8 cellular contexts compared by ENCODE assay signal in genomic region chr10:101032637-101033201, GRCh38. TPM values are rescaled to one million over a fixed set of nuclear protein-coding genes. Genes with fewer than 3 reads are reported as not detected.
DNase-seq lines count a peak whose midpoint lies in the region; ATAC-seq, FAIRE-seq and TF ChIP-seq lines count a peak whose summit lies in the region.

No MANE protein-coding gene starts in this region.

- peak overlapping the region; percentile 95 for H3K27ac Mint-ChIP-seq in T-helper 17 cell

- no peaks in the 10 kb centered on the region for H4K20me1 ChIP-seq in K562 (replicated peaks; ENCODE audit: control insufficient read depth, insufficient read depth, low read length)

- H3K9me3 ChIP-seq in T-helper 17 cell (ENCODE audit: control insufficient read depth, low read length, poor library complexity, severe bottlenecking): no peaks in the 10 kb centered on the region
- no peaks in the 10 kb centered on the region for H3K9me3 ChIP-seq in K562 (replicated peaks; ENCODE audit: control insufficient read depth, insufficient read depth, low read depth, low read length)
- H3K9me3 ChIP-seq in iPS-18a (ENCODE audit: control insufficient read depth, low read depth, low read length): no peaks in the 10 kb centered on the region

- intact Hi-C loops in K562 (cut with micrococcal nuclease): loop anchor here (5.0 to 10.0 kb wide), 2 partner anchors 35 to 412 kb away; no protein-coding TSS in a partner anchor

- no peaks in the 10 kb centered on the region for H3K79me2 ChIP-seq in K562 (ENCODE audit: control insufficient read depth, insufficient read depth, low read length)

- in situ Hi-C loops in K562 (cut with MboI): no loop called here

- peaks cover 3% of the 10 kb centered on the region for H3K36me3 Mint-ChIP-seq in T-helper 17 cell (ENCODE audit: low read depth)

- TF ChIP-seq POLR2A in K562 (conservative IDR thresholded peaks at IDR 0.05): no peak

- CTCF ChIA-PET in K562 (lab: Yijun Ruan, JAX; ENCODE audit: low intra/inter-chr PET ratio): no interaction called here

- no peaks in the 10 kb centered on the region for H3K9me1 ChIP-seq in K562 (ENCODE audit: control insufficient read depth, insufficient read depth, low read length)

- H3K4me2 ChIP-seq in K562 (ENCODE audit: insufficient read depth, low read length): peak overlapping the region; percentile 57

- WGBS in K562 (ENCODE audit: insufficient coverage, low coverage, missing lambda C conversion rate): 7% methylated on average over 5 of the region's 6 CpGs

- H3K4me3 Mint-ChIP-seq in T-helper 17 cell: peak overlapping the region; percentile 97

- peaks cover 26% of the 10 kb centered on the region for H3K4me1 Mint-ChIP-seq in T-helper 17 cell

- no TSS peak for BruUV-seq in K562 (replicated peaks; lab: Mats Ljungman, UMichigan)

- POLR2A ChIA-PET in K562 (lab: Yijun Ruan, JAX): interaction anchor here (1.0 kb wide), 1 partner anchor 10 kb away, joined by 4 read pairs; no protein-coding TSS in a partner anchor

- TF ChIP-seq RAD21 in K562 (CRISPR knock-in tag; conservative IDR thresholded peaks at IDR 0.05 in 1 of 2, IDR thresholded peaks at IDR 0.05 in 1 of 2): no peak

- H3K27ac ChIP-seq in K562 (ENCODE audit: extremely low read depth, low read depth, low read length): no peak overlapping the region
- no peak overlapping the region for H3K27ac ChIP-seq in iPS-18a (ENCODE audit: low read length)

- H2AFZ ChIP-seq in K562 (ENCODE audit: low read depth, low read length): peak overlapping the region; percentile 34; the same call in 1 of the 2 replicates

- no peak for TF ChIP-seq CTCF in K562 (IDR thresholded peaks at IDR 0.05 in 2 of 3, conservative IDR thresholded peaks at IDR 0.05 in 1 of 3; ENCODE audit: insufficient read depth in 2 of 3, low read depth in 1 of 3, low read length in 3 of 3)

- H3K4me1 ChIP-seq in K562 (replicated peaks in 1 of 2; ENCODE audit: control insufficient read depth in 2 of 2, insufficient read depth in 2 of 2, low read length in 2 of 2) (peaks cover 12 to 45% of the 10 kb centered on the region in 2 experiments), iPS-18a (ENCODE audit: control insufficient read depth, low read depth, low read length) (peaks cover 22% of the 10 kb centered on the region)

- TF ChIP-seq EP300 in K562 (IDR thresholded peaks at IDR 0.05; ENCODE audit: low read length): no peak

- ATAC-seq in HG03432 (IDR thresholded peaks at IDR 0.05; ENCODE audit: unreplicated experiment) (peak; percentile 24), T-helper 17 cell (peak; percentile 14), K562 (no peak), HG03469 (IDR thresholded peaks at IDR 0.05; ENCODE audit: unreplicated experiment) (no peak), HG03108 (IDR thresholded peaks at IDR 0.05; ENCODE audit: unreplicated experiment) (no peak)

- H3K27me3 Mint-ChIP-seq in T-helper 17 cell: peaks cover 7% of the 10 kb centered on the region

- H3K36me3 ChIP-seq in K562 (ENCODE audit: control insufficient read depth, insufficient read depth, low read length) (no peaks in the 10 kb centered on the region), iPS-18a (ENCODE audit: control insufficient read depth, low read depth, low read length) (no peaks in the 10 kb centered on the region)

- H3K4me3 ChIP-seq in K562 (no peak overlapping the region), iPS-18a (ENCODE audit: low read length) (peak overlapping the region; percentile 69), skeletal muscle cell (ENCODE audit: low read depth, low read length) (peak overlapping the region; percentile 68)

- peak; percentile 6 for FAIRE-seq in K562 (lab: Jason Lieb, UNC)

- H3K27me3 ChIP-seq in K562 (ENCODE audit: control insufficient read depth in 2 of 2, insufficient read depth in 2 of 2, low read length in 2 of 2) (peaks cover under 1 to 4% of the 10 kb centered on the region in 2 experiments; a peak in 4 of 5 replicates), iPS-18a (ENCODE audit: control insufficient read depth, insufficient read depth, low read length) (peaks cover 73% of the 10 kb centered on the region)

- peak; percentile 23 for DNase-seq in COLO668 (lab: John Stamatoyannopoulos, UW; ENCODE audit: unreplicated experiment)
- peak in 1 of 3 donors; percentile 40 for DNase-seq in T-helper 17 cell
- DNase-seq in K562 (ENCODE audit: extremely low read depth in 1 of 4, low spot score in 3 of 4): peak in 1 of 4 experiments; percentile 42
- DNase-seq in skeletal muscle cell (ENCODE audit: low read depth): peak; percentile 60

- H3K9ac ChIP-seq in K562 (ENCODE audit: insufficient read depth in 1 of 2, low read depth in 2 of 2, low read length in 2 of 2) (peak overlapping the region in 1 of 2 experiments; percentile 32; a peak in 1 of 4 replicates), iPS-18a (ENCODE audit: low read length) (no peak overlapping the region)

RNA-seq across cellular contexts. Expression of gene SFXN3, which starts 1.7 kb away (rescaled TPM):
- total RNA-seq in T-helper 17 cell (10 to 100 TPM; 40.8 to 51.5 TPM), K562 (2014; rRNA removed) (1.00 and 2.2 TPM in 2 replicates), K562 (2014; rRNA removed; fragmentation: Illumina TruSeq; extraction: Trizol) (0.64 and 0.69 TPM in 2 replicates), K562 (2015; rRNA removed; fragmentation: Illumina TruSeq; extraction: Trizol) (0.58 and 0.68 TPM in 2 replicates), K562 (2021) (1.4 and 1.8 TPM in 2 replicates)
- 6.0 and 9.2 TPM in 2 replicates for total RNA-seq in K562 (2011; cell fraction: chromatin; rRNA removed; ENCODE audit: low replicate concordance)
- 3.8 and 5.2 TPM in 2 replicates for total RNA-seq in K562 (2011; cell fraction: nucleolus; rRNA removed)
- 3.7 and 5.1 TPM in 2 replicates for total RNA-seq in K562 (2011; cell fraction: nucleoplasm; rRNA removed)
- polyA plus RNA-seq in K562 (2011; rRNA removed) (4.6 and 8.1 TPM in 2 replicates), K562 (2014; fragmentation: Illumina TruSeq; extraction: Trizol) (1.5 and 1.6 TPM in 2 replicates), K562 (2014; fragmentation: Nextera tagmentation; extraction: Ambion mirVana) (under 1 TPM; 0.24 to 0.31 TPM), K562 (2014; rRNA removed) (0.86 and 0.96 TPM in 2 replicates)
- polyA plus RNA-seq in K562 (2011; cell fraction: cytosol; rRNA removed): 5.6 and 7.0 TPM in 2 replicates
- polyA plus RNA-seq in K562 (2011; cell fraction: nucleus; rRNA removed): 15.8 and 21.0 TPM in 2 replicates
- polyA plus RNA-seq in K562 (2012): 1.6 and 3.3 TPM in 2 replicates
- 5.0 and 5.6 TPM in 2 replicates for polyA minus RNA-seq in K562 (2011; rRNA and poly(A)+ RNA removed)
- polyA minus RNA-seq in K562 (2011; cell fraction: cytosol; rRNA and poly(A)+ RNA removed): 2.5 and 5.0 TPM in 2 replicates
- polyA minus RNA-seq in K562 (2011; cell fraction: nucleus; rRNA and poly(A)+ RNA removed): 3.4 and 5.2 TPM in 2 replicates

RNA-seq across cellular contexts. Expression of gene PDZD7, which starts 1.8 kb away (rescaled TPM):
- 1 to 10 TPM in 1 of 2 donors, under 1 TPM in 1; 0.65 to 1.1 TPM for total RNA-seq in T-helper 17 cell
- total RNA-seq in K562 (2011; cell fraction: chromatin; rRNA removed; ENCODE audit: low replicate concordance): 0.69 TPM in 1 of 2 replicates, not detected in the other
- total RNA-seq in K562 (2011; cell fraction: nucleolus; rRNA removed): 0.79 and 0.83 TPM in 2 replicates
- total RNA-seq in K562 (2011; cell fraction: nucleoplasm; rRNA removed): 0.44 and 0.46 TPM in 2 replicates
- 0.16 and 0.23 TPM in 2 replicates for total RNA-seq in K562 (2014; rRNA removed)
- total RNA-seq in K562 (2014; rRNA removed; fragmentation: Illumina TruSeq; extraction: Trizol): 0.04 TPM in 1 of 2 replicates, not detected in the other
- 0.04 and 0.07 TPM in 2 replicates for total RNA-seq in K562 (2015; rRNA removed; fragmentation: Illumina TruSeq; extraction: Trizol)
- 0.09 and 0.29 TPM in 2 replicates for total RNA-seq in K562 (2021)
- polyA plus RNA-seq in K562 (2011; rRNA removed): 0.24 and 0.28 TPM in 2 replicates
- 0.15 and 0.57 TPM in 2 replicates for polyA plus RNA-seq in K562 (2011; cell fraction: cytosol; rRNA removed)
- 0.62 and 0.97 TPM in 2 replicates for polyA plus RNA-seq in K562 (2011; cell fraction: nucleus; rRNA removed)
- polyA plus RNA-seq in K562 (2012): 0.09 and 0.54 TPM in 2 replicates
- polyA plus RNA-seq in K562 (2014; fragmentation: Illumina TruSeq; extraction: Trizol): 0.04 TPM in 1 of 2 replicates, not detected in the other
- not detected for polyA plus RNA-seq in K562 (2014; fragmentation: Nextera tagmentation; extraction: Ambion mirVana)
- polyA plus RNA-seq in K562 (2014; rRNA removed): 0.04 and 0.07 TPM in 2 replicates
- 0.14 TPM in 1 of 2 replicates, not detected in the other for polyA minus RNA-seq in K562 (2011; rRNA and poly(A)+ RNA removed)
- 0.38 TPM in 1 of 2 replicates, not detected in the other for polyA minus RNA-seq in K562 (2011; cell fraction: cytosol; rRNA and poly(A)+ RNA removed)
- 0.44 and 0.67 TPM in 2 replicates for polyA minus RNA-seq in K562 (2011; cell fraction: nucleus; rRNA and poly(A)+ RNA removed)

RNA-seq across cellular contexts. Expression of gene KAZALD1, which starts 29.1 kb away (rescaled TPM):
- total RNA-seq in T-helper 17 cell: not detected
- 4.6 and 10.2 TPM in 2 replicates for total RNA-seq in K562 (2011; cell fraction: chromatin; rRNA removed; ENCODE audit: low replicate concordance)
- total RNA-seq in K562 (2011; cell fraction: nucleolus; rRNA removed): 12.9 and 13.0 TPM in 2 replicates
- 7.4 and 7.9 TPM in 2 replicates for total RNA-seq in K562 (2011; cell fraction: nucleoplasm; rRNA removed)
- total RNA-seq in K562 (2014; rRNA removed): 7.5 and 9.7 TPM in 2 replicates
- total RNA-seq in K562 (2014; rRNA removed; fragmentation: Illumina TruSeq; extraction: Trizol): 2.4 and 2.7 TPM in 2 replicates
- 7.8 and 8.5 TPM in 2 replicates for total RNA-seq in K562 (2015; rRNA removed; fragmentation: Illumina TruSeq; extraction: Trizol)
- 8.6 and 9.1 TPM in 2 replicates for total RNA-seq in K562 (2021)
- polyA plus RNA-seq in K562 (2011; rRNA removed): 4.9 and 5.7 TPM in 2 replicates
- polyA plus RNA-seq in K562 (2011; cell fraction: cytosol; rRNA removed): 6.7 and 10.6 TPM in 2 replicates
- polyA plus RNA-seq in K562 (2011; cell fraction: nucleus; rRNA removed): 15.5 and 16.6 TPM in 2 replicates
- 8.5 and 11.1 TPM in 2 replicates for polyA plus RNA-seq in K562 (2012)
- polyA plus RNA-seq in K562 (2014; fragmentation: Illumina TruSeq; extraction: Trizol): 2.8 and 5.2 TPM in 2 replicates
- polyA plus RNA-seq in K562 (2014; fragmentation: Nextera tagmentation; extraction: Ambion mirVana): under 1 TPM; 0.15 to 0.31 TPM
- 8.9 and 10.0 TPM in 2 replicates for polyA plus RNA-seq in K562 (2014; rRNA removed)
- 3.4 and 4.8 TPM in 2 replicates for polyA minus RNA-seq in K562 (2011; rRNA and poly(A)+ RNA removed)
- 3.4 and 3.6 TPM in 2 replicates for polyA minus RNA-seq in K562 (2011; cell fraction: cytosol; rRNA and poly(A)+ RNA removed)
- polyA minus RNA-seq in K562 (2011; cell fraction: nucleus; rRNA and poly(A)+ RNA removed): 14.4 and 25.2 TPM in 2 replicates

RNA-seq across cellular contexts. Expression of gene LZTS2, which starts 33.1 kb away (rescaled TPM):
- 10 to 100 TPM; 16.0 to 23.4 TPM for total RNA-seq in T-helper 17 cell
- 28.9 and 51.1 TPM in 2 replicates for total RNA-seq in K562 (2011; cell fraction: chromatin; rRNA removed; ENCODE audit: low replicate concordance)
- total RNA-seq in K562 (2011; cell fraction: nucleolus; rRNA removed): 36.8 and 39.7 TPM in 2 replicates
- total RNA-seq in K562 (2011; cell fraction: nucleoplasm; rRNA removed): 26.9 and 34.2 TPM in 2 replicates
- total RNA-seq in K562 (2014; rRNA removed): 27.2 and 31.7 TPM in 2 replicates
- total RNA-seq in K562 (2014; rRNA removed; fragmentation: Illumina TruSeq; extraction: Trizol): 5.4 and 6.4 TPM in 2 replicates
- total RNA-seq in K562 (2015; rRNA removed; fragmentation: Illumina TruSeq; extraction: Trizol): 18.5 and 19.8 TPM in 2 replicates
- total RNA-seq in K562 (2021): 38.6 and 42.1 TPM in 2 replicates
- polyA plus RNA-seq in K562 (2011; rRNA removed): 14.7 and 29.0 TPM in 2 replicates
- 28.1 and 68.0 TPM in 2 replicates for polyA plus RNA-seq in K562 (2011; cell fraction: cytosol; rRNA removed)
- polyA plus RNA-seq in K562 (2011; cell fraction: nucleus; rRNA removed): 65.4 and 125 TPM in 2 replicates
- polyA plus RNA-seq in K562 (2012): 34.1 and 35.5 TPM in 2 replicates
- polyA plus RNA-seq in K562 (2014; fragmentation: Illumina TruSeq; extraction: Trizol): 11.8 and 30.3 TPM in 2 replicates
- polyA plus RNA-seq in K562 (2014; fragmentation: Nextera tagmentation; extraction: Ambion mirVana): under 1 TPM; 0.23 to 0.59 TPM
- 42.5 and 43.7 TPM in 2 replicates for polyA plus RNA-seq in K562 (2014; rRNA removed)
- 8.0 and 8.6 TPM in 2 replicates for polyA minus RNA-seq in K562 (2011; rRNA and poly(A)+ RNA removed)
- polyA minus RNA-seq in K562 (2011; cell fraction: cytosol; rRNA and poly(A)+ RNA removed): 19.6 and 24.0 TPM in 2 replicates
- polyA minus RNA-seq in K562 (2011; cell fraction: nucleus; rRNA and poly(A)+ RNA removed): 19.8 and 24.9 TPM in 2 replicates

RNA-seq across cellular contexts. Expression of gene TWNK, which starts 45.4 kb away (rescaled TPM):
- total RNA-seq in T-helper 17 cell (1 to 10 TPM; 3.8 to 5.7 TPM), K562 (2014; rRNA removed) (17.9 and 20.6 TPM in 2 replicates), K562 (2014; rRNA removed; fragmentation: Illumina TruSeq; extraction: Trizol) (16.6 and 18.0 TPM in 2 replicates), K562 (2015; rRNA removed; fragmentation: Illumina TruSeq; extraction: Trizol) (13.6 and 14.3 TPM in 2 replicates), K562 (2021) (19.2 and 24.5 TPM in 2 replicates)
- 20.7 and 34.6 TPM in 2 replicates for total RNA-seq in K562 (2011; cell fraction: chromatin; rRNA removed; ENCODE audit: low replicate concordance)
- total RNA-seq in K562 (2011; cell fraction: nucleolus; rRNA removed): 16.7 and 19.2 TPM in 2 replicates
- 17.9 and 20.4 TPM in 2 replicates for total RNA-seq in K562 (2011; cell fraction: nucleoplasm; rRNA removed)
- polyA plus RNA-seq in K562 (2011; rRNA removed) (16.1 and 17.4 TPM in 2 replicates), K562 (2014; fragmentation: Illumina TruSeq; extraction: Trizol) (34.7 and 35.5 TPM in 2 replicates), K562 (2014; fragmentation: Nextera tagmentation; extraction: Ambion mirVana) (10 to 100 TPM; 11.6 to 14.8 TPM), K562 (2014; rRNA removed) (16.6 and 18.9 TPM in 2 replicates)
- polyA plus RNA-seq in K562 (2011; cell fraction: cytosol; rRNA removed): 13.8 and 17.6 TPM in 2 replicates
- polyA plus RNA-seq in K562 (2011; cell fraction: nucleus; rRNA removed): 13.3 and 19.8 TPM in 2 replicates
- polyA plus RNA-seq in K562 (2012): 10.5 and 24.8 TPM in 2 replicates
- 15.7 and 22.2 TPM in 2 replicates for polyA minus RNA-seq in K562 (2011; rRNA and poly(A)+ RNA removed)
- 8.4 and 13.6 TPM in 2 replicates for polyA minus RNA-seq in K562 (2011; cell fraction: cytosol; rRNA and poly(A)+ RNA removed)
- 7.5 and 8.2 TPM in 2 replicates for polyA minus RNA-seq in K562 (2011; cell fraction: nucleus; rRNA and poly(A)+ RNA removed)

Comparison
In these comparisons a context has a peak if more than half of its experiments do, and no peak if none do; other contexts are left out.
1. ATAC-seq: peak in HG03432 (single experiment) and T-helper 17 cell (single experiment); none in K562 (single experiment), HG03469 (single experiment) and HG03108 (single experiment).
2. RNA of gene SFXN3, which starts 1.7 kb away (total RNA-seq): 40.8 to 51.5 TPM in T-helper 17 cell; 0.58 to 9.2 TPM in K562; every median in the first group is over 4 times any median in the second.